Comparison of ENCODE assay signal across 9 cellular contexts in genomic region chr1:200891774-200892157, GRCh38. TPM values are rescaled to one million over a fixed set of nuclear protein-coding genes. Genes with fewer than 3 reads are reported as not detected.
DNase-seq lines count a peak whose midpoint lies in the region; ATAC-seq lines count a peak whose summit lies in the region.
"Had no signal": no experiment of that assay in that cellular context is flagged by ENCODE, and none has a peak within 500 bp of the region (broad histone marks: within the 10 kb centered on the region; RNA-seq: fewer than 3 reads in every experiment).

No MANE protein-coding gene starts in this region.

- no peak for DNase-seq in stimulated activated naive CD8-positive, alpha-beta T cell treated with anti-CD3 and anti-CD28 coated beads, Interleukin-15, amount 100 ng/mL, for 72 hours
- DNase-seq in stimulated activated naive CD8-positive, alpha-beta T cell treated with anti-CD3 and anti-CD28 coated beads, Interleukin-15, Interleukin-2, amounts not matched to agents 100 U/mL and 50 U/mL, for 24 hours: no peak
- no peak for DNase-seq in central memory CD8-positive, alpha-beta T cell (ENCODE audit: low spot score in 2 of 2)
- DNase-seq in mesendoderm: peak; percentile 87
- no peak for DNase-seq in HUDEP-2 (lab: John Stamatoyannopoulos, UW; ENCODE audit: unreplicated experiment in 76 of 76)
- DNase-seq in activated CD8-positive, alpha-beta memory T cell treated with anti-CD3 and anti-CD28 coated beads, Interleukin-2, amount 50 U/mL, for 48 hours: no peak
- DNase-seq in DMS153 treated with DMSO at 0.1 percent for 48 hours (lab: John Stamatoyannopoulos, UW; ENCODE audit: unreplicated experiment): no peak
- DNase-seq: activated CD8-positive, alpha-beta memory T cell treated with anti-CD3 and anti-CD28 coated beads, Interleukin-2, amount 50 U/mL, for 4 hours had no signal

- peaks cover 17% of the 10 kb centered on the region for H3K79me1 ChIP-seq in mesendoderm (ENCODE audit: low read length)

- H3K18ac ChIP-seq in mesendoderm (ENCODE audit: low read length): peak overlapping the region; percentile 84

- H3K4me1 ChIP-seq in mesendoderm (ENCODE audit: control insufficient read depth, low read depth, low read length): peaks cover 26% of the 10 kb centered on the region

- peak overlapping the region; percentile 98 for H3K9ac ChIP-seq in mesendoderm (ENCODE audit: low read length)

- peak overlapping the region; percentile 78 for H3K4me2 ChIP-seq in mesendoderm (ENCODE audit: low read length)

- peaks cover 8% of the 10 kb centered on the region for H3K36me3 Mint-ChIP-seq in central memory CD8-positive, alpha-beta T cell (ENCODE audit: insufficient read depth)

- H2BK5ac ChIP-seq in mesendoderm (ENCODE audit: low read length): peak overlapping the region; percentile 70

- H2BK15ac ChIP-seq in mesendoderm (replicated peaks; ENCODE audit: low read depth): no peak overlapping the region

- peaks cover 47% of the 10 kb centered on the region for H3K79me2 ChIP-seq in mesendoderm (ENCODE audit: control insufficient read depth, insufficient read depth, low read length)

- no CpG with 5 or more reads among the region's 8 CpGs for WGBS in mesendoderm (ENCODE audit: extremely low coverage, insufficient coverage, low lambda C conversion rate)

- H3K4me1 Mint-ChIP-seq in stimulated activated naive CD8-positive, alpha-beta T cell treated with anti-CD3 and anti-CD28 coated beads, Interleukin-15, amount 100 ng/mL, for 72 hours: peaks cover 60% of the 10 kb centered on the region
- H3K4me1 Mint-ChIP-seq in central memory CD8-positive, alpha-beta T cell: peaks cover 48% of the 10 kb centered on the region

- H4K8ac ChIP-seq in mesendoderm (ENCODE audit: low read depth, low read length): no peak overlapping the region

- H3K27me3 Mint-ChIP-seq in stimulated activated naive CD8-positive, alpha-beta T cell treated with anti-CD3 and anti-CD28 coated beads, Interleukin-15, amount 100 ng/mL, for 72 hours: peaks cover 56% of the 10 kb centered on the region
- peaks cover 32% of the 10 kb centered on the region for H3K27me3 Mint-ChIP-seq in central memory CD8-positive, alpha-beta T cell

- H4K5ac ChIP-seq in mesendoderm (ENCODE audit: low read length): no peak overlapping the region

- peak overlapping the region; percentile 98 for H3K56ac ChIP-seq in mesendoderm (ENCODE audit: low read length)

- ATAC-seq in stimulated activated naive CD8-positive, alpha-beta T cell treated with anti-CD3 and anti-CD28 coated beads, Interleukin-15, amount 100 ng/mL, for 72 hours: no peak
- no peak for ATAC-seq in stimulated activated naive CD8-positive, alpha-beta T cell treated with anti-CD3 and anti-CD28 coated beads, Interleukin-15, Interleukin-2, amounts not matched to agents 100 U/mL and 50 U/mL, for 24 hours
- no peak for ATAC-seq in central memory CD8-positive, alpha-beta T cell (replicated peaks; ENCODE audit: extremely low read depth, poor library complexity, severe bottlenecking)
- ATAC-seq in GM21367 (IDR thresholded peaks at IDR 0.05; ENCODE audit: unreplicated experiment): no peak

- H3K4ac ChIP-seq in mesendoderm (ENCODE audit: low read depth, low read length): peak overlapping the region; percentile 85

- peak overlapping the region; percentile 49 for H2BK120ac ChIP-seq in mesendoderm (ENCODE audit: low read depth, low read length)

- no peaks in the 10 kb centered on the region for H3K36me3 ChIP-seq in mesendoderm (ENCODE audit: control insufficient read depth, insufficient read depth, low read length)

- peak overlapping the region; percentile 60 for H3K4me3 ChIP-seq in mesendoderm (ENCODE audit: low read length)

- peak overlapping the region; percentile 97 for H3K27ac ChIP-seq in mesendoderm (ENCODE audit: low read depth, low read length)

- no peaks in the 10 kb centered on the region for H3K27me3 ChIP-seq in mesendoderm (ENCODE audit: insufficient read depth, low read length, poor library complexity)

- H3K9me3 Mint-ChIP-seq in stimulated activated naive CD8-positive, alpha-beta T cell treated with anti-CD3 and anti-CD28 coated beads, Interleukin-15, amount 100 ng/mL, for 72 hours: no peaks in the 10 kb centered on the region
- H3K9me3 Mint-ChIP-seq in central memory CD8-positive, alpha-beta T cell: no peaks in the 10 kb centered on the region

- H2AK5ac ChIP-seq in mesendoderm (ENCODE audit: low read length): peak overlapping the region; percentile 22

- H3K4me3 Mint-ChIP-seq in stimulated activated naive CD8-positive, alpha-beta T cell treated with anti-CD3 and anti-CD28 coated beads, Interleukin-15, amount 100 ng/mL, for 72 hours: peak overlapping the region; percentile 72 to 80
- peak overlapping the region; percentile 75 for H3K4me3 Mint-ChIP-seq in central memory CD8-positive, alpha-beta T cell

- H3K23ac ChIP-seq in mesendoderm (ENCODE audit: low read length): no peak overlapping the region

- no peak overlapping the region for H3K27ac Mint-ChIP-seq in stimulated activated naive CD8-positive, alpha-beta T cell treated with anti-CD3 and anti-CD28 coated beads, Interleukin-15, amount 100 ng/mL, for 72 hours
- H3K27ac Mint-ChIP-seq in central memory CD8-positive, alpha-beta T cell (ENCODE audit: low read depth): no peak overlapping the region

RNA-seq across cellular contexts. Expression of gene INAVA, which starts 2.9 kb away (rescaled TPM):
- 34.9 TPM for polyA plus RNA-seq in mesendoderm (2013, experiment 1 of 2)
- polyA plus RNA-seq in mesendoderm (2013, experiment 2 of 2): 36.1 TPM

RNA-seq across cellular contexts. Expression of gene GPR25, which starts 19.0 kb away (rescaled TPM):
- not detected for polyA plus RNA-seq in mesendoderm (2013, experiment 1 of 2)
- polyA plus RNA-seq in mesendoderm (2013, experiment 2 of 2): not detected
